In genomic region chr1:14593279-14593678, GRCh38 we compare ENCODE assay signal across 28 cellular contexts.
"Had no signal": no experiment of that assay in that cellular context is flagged by ENCODE, and none has a peak within 500 bp of the region (broad histone marks: within the 10 kb centered on the region; RNA-seq: fewer than 3 reads in every experiment).

No MANE protein-coding gene starts in this region.

- H3K9me3 ChIP-seq: adrenal gland, body of pancreas, colonic mucosa, left lung, lower lobe of right lung, neutrophil, right lobe of liver, testis, transverse colon had no signal

- H3K9me3 Mint-ChIP-seq: activated naive CD4-positive, alpha-beta T cell treated with anti-CD3 and anti-CD28 coated beads for 36 hours; activated naive CD8-positive, alpha-beta T cell treated with anti-CD3 and anti-CD28 coated beads for 36 hours; activated T-helper 1 cell treated with anti-CD3 and anti-CD28 coated beads, Interleukin-12 subunit alpha, Interleukin-12 subunit beta, Interleukin-2, Interleukin-4 antibody, amounts not matched to agents 30 ng/mL and 10 ng/mL and 1 ng/mL, durations not matched to agents 14 hours and 24 hours and 36 hours; natural killer cell; T-cell had no signal

- H3K4me3 Mint-ChIP-seq: activated naive CD4-positive, alpha-beta T cell treated with anti-CD3 and anti-CD28 coated beads for 36 hours; activated naive CD8-positive, alpha-beta T cell treated with anti-CD3 and anti-CD28 coated beads for 36 hours; activated T-helper 1 cell treated with anti-CD3 and anti-CD28 coated beads, Interleukin-12 subunit alpha, Interleukin-12 subunit beta, Interleukin-2, Interleukin-4 antibody, amounts not matched to agents 30 ng/mL and 10 ng/mL and 1 ng/mL, durations not matched to agents 14 hours and 24 hours and 36 hours; natural killer cell; T-cell had no signal

- H3K4me3 ChIP-seq: adrenal gland, body of pancreas, cardiac muscle cell, colonic mucosa, left lung, lower lobe of right lung, right lobe of liver, testis, transverse colon had no signal

- H3K36me3 ChIP-seq: adrenal gland, cardiac muscle cell, colonic mucosa, left lung, lower lobe of right lung, neutrophil, right lobe of liver, transverse colon had no signal

- H3K4me1 Mint-ChIP-seq: activated naive CD8-positive, alpha-beta T cell treated with anti-CD3 and anti-CD28 coated beads for 36 hours; natural killer cell; T-cell had no signal

- H3K27ac Mint-ChIP-seq: activated naive CD4-positive, alpha-beta T cell treated with anti-CD3 and anti-CD28 coated beads for 36 hours; activated naive CD8-positive, alpha-beta T cell treated with anti-CD3 and anti-CD28 coated beads for 36 hours; activated T-helper 1 cell treated with anti-CD3 and anti-CD28 coated beads, Interleukin-12 subunit alpha, Interleukin-12 subunit beta, Interleukin-2, Interleukin-4 antibody, amounts not matched to agents 30 ng/mL and 10 ng/mL and 1 ng/mL, durations not matched to agents 14 hours and 24 hours and 36 hours; natural killer cell; T-cell had no signal

- ATAC-seq: body of pancreas, left lung, lower lobe of right lung, natural killer cell, right lobe of liver, T-cell had no signal

- H3K4me1 ChIP-seq: adrenal gland, colonic mucosa, left lung, lower lobe of right lung, right lobe of liver had no signal

- FAIRE-seq: frontal cortex had no signal

- H3K36me3 Mint-ChIP-seq: activated naive CD8-positive, alpha-beta T cell treated with anti-CD3 and anti-CD28 coated beads for 36 hours; natural killer cell; T-cell had no signal

- H3K27ac ChIP-seq: adrenal gland, body of pancreas, cardiac muscle cell, colonic mucosa, left lung, lower lobe of right lung, neutrophil, right lobe of liver, testis, transverse colon had no signal

- DNase-seq: activated CD4-positive, alpha-beta T cell treated with anti-CD3 and anti-CD28 coated beads for 48 hours; activated CD4-positive, alpha-beta T cell treated with anti-CD3 and anti-CD28 coated beads, Interleukin-2, amount 50 U/mL, for 48 hours; activated CD8-positive, alpha-beta memory T cell treated with anti-CD3 and anti-CD28 coated beads, Interleukin-2, amount 50 U/mL, for 4 hours; activated effector memory CD4-positive, alpha-beta T cell treated with anti-CD3 and anti-CD28 coated beads, Interleukin-2, amount 50 U/mL, for 16 hours; activated naive CD4-positive, alpha-beta T cell treated with anti-CD3 and anti-CD28 coated beads for 36 hours; activated naive CD8-positive, alpha-beta T cell treated with anti-CD3 and anti-CD28 coated beads for 36 hours; activated T-cell treated with anti-CD3 and anti-CD28 coated beads, Interleukin-2, amount 50 U/mL, for 1 hour; adrenal gland; aorta; body of pancreas; cerebellar nuclear complex; colonic mucosa; effector CD8-positive, alpha-beta T cell; glutamatergic neuron; left lung; lower lobe of right lung; mesenchymal stem cell; natural killer cell; right lobe of liver; stimulated activated CD4-positive, alpha-beta T cell treated with anti-CD3 and anti-CD28 coated beads, Interleukin-2, amount 100 ng/mL, for 48 hours; stimulated activated naive CD4-positive, alpha-beta T cell treated with Interleukin-2 at 50 U/mL for 16 hours; T-cell; testis; transverse colon had no signal

- H3K27me3 ChIP-seq: cardiac muscle cell, testis had no signal
